In genomic region chr10:127278001-127278400, GRCh38 we compare ENCODE assay signal across 15 cellular contexts.
DNase-seq lines count a peak whose midpoint lies in the region; ATAC-seq and TF ChIP-seq lines count a peak whose summit lies in the region.
"Had no signal": no experiment of that assay in that cellular context is flagged by ENCODE, and none has a peak within 500 bp of the region (broad histone marks: within the 10 kb centered on the region; RNA-seq: fewer than 3 reads in every experiment).

No MANE protein-coding gene starts in this region.

- in situ Hi-C loops in astrocyte of the cerebellum (cut with HindIII; ENCODE audit: low sequenced_read_pairs), result no loop called here

- peak; percentile 12 for DNase-seq in AG04449 (ENCODE audit: low read depth, low spot score)
- peak; percentile 19 for DNase-seq in LNCaP clone FGC (ENCODE audit: low read depth)
- DNase-seq in astrocyte of the cerebellum (ENCODE audit: low read depth), result peak; percentile 61
- peak; percentile 91 for DNase-seq in kidney tubule cell (ENCODE audit: low spot score)
- DNase-seq in SHP77 (lab: John Stamatoyannopoulos, UW), result no peak
- no peak for DNase-seq in activated CD4-positive, alpha-beta T cell treated with anti-CD3 and anti-CD28 coated beads, Interleukin-2, amount 50 U/mL, for 4 hours
- DNase-seq: activated naive CD8-positive, alpha-beta T cell treated with anti-CD3 and anti-CD28 coated beads, Interleukin-2, amount 50 U/mL, for 24 hours; CD4-positive, CD25-positive, alpha-beta regulatory T cell; heart left ventricle; RPMI8226; stimulated activated naive CD4-positive, alpha-beta T cell; T1000 had no signal

- CTCF ChIA-PET in AG04449 (lab: Yijun Ruan, JAX), result no interaction called here

- POLR2A ChIA-PET in AG04449 (lab: Yijun Ruan, JAX), result no interaction called here

- no peak overlapping the region for H3K4me3 ChIP-seq in AG04449 (ENCODE audit: low read depth, low read length)
- H3K4me3 ChIP-seq in LNCaP clone FGC (ENCODE audit: low read depth, low read length), result no peak overlapping the region
- H3K4me3 ChIP-seq in astrocyte of the cerebellum (ENCODE audit: low read depth, low read length), result no peak overlapping the region
- H3K4me3 ChIP-seq: heart left ventricle, lung had no signal

- no peak for ATAC-seq in GM21825 (IDR thresholded peaks at IDR 0.05; ENCODE audit: unreplicated experiment)
- ATAC-seq in GM21528 (IDR thresholded peaks at IDR 0.05; ENCODE audit: low FRiP score, unreplicated experiment), result no peak
- ATAC-seq: activated naive CD8-positive, alpha-beta T cell treated with anti-CD3 and anti-CD28 coated beads, Interleukin-2, amount 50 U/mL, for 24 hours; heart left ventricle had no signal

- TF ChIP-seq CTCF in AG04449 (IDR thresholded peaks at IDR 0.05; ENCODE audit: insufficient read depth, low read length, missing control alignments) (no peak), LNCaP clone FGC (IDR thresholded peaks at IDR 0.05; ENCODE audit: control insufficient read depth, extremely low read depth, insufficient read depth) (no peak), astrocyte of the cerebellum (IDR thresholded peaks at IDR 0.05; ENCODE audit: low read depth, low read length, missing control alignments) (peak; percentile 28)

Comparison
In these comparisons a context has a peak if more than half of its experiments do, and no peak if none do; other contexts are left out.
1. DNase-seq: peak in AG04449 (single experiment), LNCaP clone FGC (single experiment), astrocyte of the cerebellum (single experiment) and kidney tubule cell (single experiment); none in SHP77 (0 of 2) and activated CD4-positive, alpha-beta T cell treated with anti-CD3 and anti-CD28 coated beads, Interleukin-2, amount 50 U/mL, for 4 hours (0 of 2).